ENCODE assay signal across 23 cellular contexts in genomic region chr2:2916621-2917020, GRCh38.
"Had no signal": no experiment of that assay in that cellular context is flagged by ENCODE, and none has a peak within 500 bp of the region (broad histone marks: within the 10 kb centered on the region; RNA-seq: fewer than 3 reads in every experiment).

No MANE protein-coding gene starts in this region.

- DNase-seq: stimulated activated CD4-positive, alpha-beta T cell treated with anti-CD3 and anti-CD28 coated beads, Interleukin-2, amount 100 ng/mL, for 48 hours; stimulated activated CD4-positive, alpha-beta T cell treated with anti-CD3 and anti-CD28 coated beads, Interleukin-4, amount 100 ng/mL, for 1 hour; stimulated activated CD4-positive, alpha-beta T cell treated with anti-CD3 and anti-CD28 coated beads, Interleukin-4, amount 100 ng/mL, for 24 hours; stimulated activated CD4-positive, alpha-beta T cell treated with anti-CD3 and anti-CD28 coated beads, Interleukin-4, amount 100 ng/mL, for 4 hours; stimulated activated CD8-positive, alpha-beta memory T cell treated with anti-CD3 and anti-CD28 coated beads, Interleukin-4, amount 100 ng/mL, for 48 hours; stimulated activated naive B cell treated with anti-CD40 and anti-IgM and Interleukin-4, amounts not matched to agents 10 μg/mL and 1 μg/mL and 100 μg/mL, for 72 hours; stimulated activated naive CD4-positive, alpha-beta T cell; stimulated activated naive CD4-positive, alpha-beta T cell treated with Interleukin-2 at 50 U/mL for 16 hours; stimulated activated naive CD8-positive, alpha-beta T cell treated with anti-CD3 and anti-CD28 coated beads, Interleukin-15, amount 100 ng/mL, for 72 hours; stimulated activated naive CD8-positive, alpha-beta T cell treated with anti-CD3 and anti-CD28 coated beads, Interleukin-15, Interleukin-2, amounts not matched to agents 100 U/mL and 50 U/mL, for 24 hours; stomach; substantia nigra; testis; thyroid gland; tibial artery; transverse colon; trophoblast cell; upper lobe of left lung; upper lobe of right lung; uterus had no signal

- H3K9me3 ChIP-seq: suprapubic skin, testis, thoracic aorta, thyroid gland, upper lobe of right lung, uterus had no signal

- H3K27me3 ChIP-seq: suprapubic skin, testis, thyroid gland, tibial artery, tibial nerve, transverse colon, upper lobe of left lung, upper lobe of right lung, uterus had no signal

- H3K4me3 ChIP-seq: stomach, suprapubic skin, testis, thoracic aorta, thyroid gland, tibial artery, tibial nerve, transverse colon, upper lobe of left lung, upper lobe of right lung, uterus had no signal

- H3K4me1 ChIP-seq: stomach, suprapubic skin, testis, thyroid gland, tibial artery, tibial nerve, transverse colon, upper lobe of left lung, upper lobe of right lung, uterus had no signal

- H3K27ac ChIP-seq: stomach, suprapubic skin, testis, thoracic aorta, thyroid gland, tibial artery, tibial nerve, transverse colon, upper lobe of left lung, upper lobe of right lung, uterus had no signal

- H3K36me3 ChIP-seq: stomach, suprapubic skin, thoracic aorta, thyroid gland, tibial artery, tibial nerve, transverse colon, upper lobe of left lung, upper lobe of right lung, uterus had no signal
